ENCODE assay signal across 5 cellular contexts in genomic region chr11:61252366-61252765, GRCh38.
DNase-seq lines count a peak whose midpoint lies in the region; ATAC-seq and TF ChIP-seq lines count a peak whose summit lies in the region.
"Not testable (repeated sequence)": the region's sequence is repeated elsewhere in the genome, so short reads cannot be mapped to it uniquely, and the experiment has no call there.

No MANE protein-coding gene starts in this region.

- not testable (repeated sequence) for H3K4me3 Mint-ChIP-seq in dendritic cell treated with granulocyte-macrophage colony-stimulating factor and Interleukin-4, amounts not matched to agents 40 ng/mL and 50 ng/mL, for 4 days; stimulated activated naive B cell treated with anti-CD40 and anti-IgM and Interleukin-4, amounts not matched to agents 10 μg/mL and 1 μg/mL and 100 μg/mL, for 72 hours

- not testable (repeated sequence) for H3K36me3 Mint-ChIP-seq in dendritic cell treated with granulocyte-macrophage colony-stimulating factor and Interleukin-4, amounts not matched to agents 40 ng/mL and 50 ng/mL, for 4 days (ENCODE audit: low read depth); stimulated activated naive B cell treated with anti-CD40 and anti-IgM and Interleukin-4, amounts not matched to agents 10 μg/mL and 1 μg/mL and 100 μg/mL, for 72 hours

- H3K27ac ChIP-seq in WERI-Rb-1, result peak overlapping the region; percentile 79

- H3K27ac Mint-ChIP-seq in dendritic cell treated with granulocyte-macrophage colony-stimulating factor and Interleukin-4, amounts not matched to agents 40 ng/mL and 50 ng/mL, for 4 days, result peak overlapping the region; percentile 66
- not testable (repeated sequence) for H3K27ac Mint-ChIP-seq in stimulated activated naive B cell treated with anti-CD40 and anti-IgM and Interleukin-4, amounts not matched to agents 10 μg/mL and 1 μg/mL and 100 μg/mL, for 72 hours

- TF ChIP-seq CTCF in WERI-Rb-1 (IDR thresholded peaks at IDR 0.05; ENCODE audit: low read depth, low read length), result not testable (repeated sequence)

- not testable (repeated sequence) for H3K9me3 ChIP-seq in WERI-Rb-1 (ENCODE audit: severe bottlenecking)

- ATAC-seq in HG02870 (IDR thresholded peaks at IDR 0.05; ENCODE audit: unreplicated experiment), result peak; percentile 46
- ATAC-seq in stimulated activated naive B cell treated with anti-CD40 and anti-IgM and Interleukin-4, amounts not matched to agents 10 μg/mL and 1 μg/mL and 100 μg/mL, for 72 hours (replicated peaks), result peak; percentile 67 to 72

- DNase-seq in DMS 273 treated with DMSO at 0.1 percent for 48 hours (lab: John Stamatoyannopoulos, UW) (peak; percentile 1), WERI-Rb-1 (peak; percentile 16)
- DNase-seq in stimulated activated naive B cell treated with anti-CD40 and anti-IgM and Interleukin-4, amounts not matched to agents 10 μg/mL and 1 μg/mL and 100 μg/mL, for 72 hours, result not testable (repeated sequence)

- H3K4me1 Mint-ChIP-seq in dendritic cell treated with granulocyte-macrophage colony-stimulating factor and Interleukin-4, amounts not matched to agents 40 ng/mL and 50 ng/mL, for 4 days (ENCODE audit: low read depth), result peaks cover 39% of the 10 kb centered on the region
- not testable (repeated sequence) for H3K4me1 Mint-ChIP-seq in stimulated activated naive B cell treated with anti-CD40 and anti-IgM and Interleukin-4, amounts not matched to agents 10 μg/mL and 1 μg/mL and 100 μg/mL, for 72 hours

- not testable (repeated sequence) for H3K4me3 ChIP-seq in WERI-Rb-1 (ENCODE audit: low read depth, low read length)

- not testable (repeated sequence) for H3K36me3 ChIP-seq in WERI-Rb-1

- H3K9me3 Mint-ChIP-seq in dendritic cell treated with granulocyte-macrophage colony-stimulating factor and Interleukin-4, amounts not matched to agents 40 ng/mL and 50 ng/mL, for 4 days; stimulated activated naive B cell treated with anti-CD40 and anti-IgM and Interleukin-4, amounts not matched to agents 10 μg/mL and 1 μg/mL and 100 μg/mL, for 72 hours: not testable (repeated sequence)

- peaks cover 13% of the 10 kb centered on the region for H3K27me3 Mint-ChIP-seq in dendritic cell treated with granulocyte-macrophage colony-stimulating factor and Interleukin-4, amounts not matched to agents 40 ng/mL and 50 ng/mL, for 4 days
- H3K27me3 Mint-ChIP-seq in stimulated activated naive B cell treated with anti-CD40 and anti-IgM and Interleukin-4, amounts not matched to agents 10 μg/mL and 1 μg/mL and 100 μg/mL, for 72 hours, result not testable (repeated sequence)

- not testable (repeated sequence) for H3K27me3 ChIP-seq in WERI-Rb-1 (ENCODE audit: insufficient read depth, low read depth, severe bottlenecking)

- intact Hi-C loops in dendritic cell treated with granulocyte-macrophage colony-stimulating factor and Interleukin-4, amounts not matched to agents 40 ng/mL and 50 ng/mL, for 4 days (cut with micrococcal nuclease), result loop anchor here (10.0 kb wide), 3 partner anchors 52 to 132 kb away; partner anchors contain the start of genes DDB1 and TKFC
